In the genomic region with DNA sequence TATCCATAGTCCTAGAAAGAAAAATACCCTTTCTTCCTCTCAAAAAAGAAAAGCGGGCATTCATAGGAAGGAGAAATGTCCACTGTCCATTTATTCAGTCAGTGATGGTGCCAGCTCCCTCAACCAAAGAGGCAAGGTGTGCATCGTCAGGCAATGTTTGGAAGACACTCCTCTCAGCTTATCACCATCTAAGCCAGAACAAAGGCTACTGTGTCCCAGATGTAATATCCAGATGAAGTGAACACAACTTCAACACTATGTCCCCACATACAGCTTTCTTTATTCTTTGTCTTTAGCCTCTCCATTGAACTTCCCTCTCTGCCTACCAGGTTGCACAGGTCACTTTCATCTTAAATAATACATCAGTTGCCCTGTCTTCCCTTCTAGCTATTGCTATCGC, we compare ENCODE assay signal across 8 cellular contexts.
"Had no signal": no experiment of that assay in that cellular context is flagged by ENCODE, and none has a peak within 500 bp of the region (broad histone marks: within the 10 kb centered on the region; RNA-seq: fewer than 3 reads in every experiment).

No MANE protein-coding gene starts in this region.

- DNase-seq: GDM1, GF-D8 had no signal

- H3K4me3 ChIP-seq: GM12878 had no signal

- ATAC-seq: GM12878 had no signal

- FAIRE-seq: G401.6, GM12878, GM12891, GM12892, GM18507, GM19239 had no signal
